1 cellular context compared by ENCODE assay signal in the genomic region with DNA sequence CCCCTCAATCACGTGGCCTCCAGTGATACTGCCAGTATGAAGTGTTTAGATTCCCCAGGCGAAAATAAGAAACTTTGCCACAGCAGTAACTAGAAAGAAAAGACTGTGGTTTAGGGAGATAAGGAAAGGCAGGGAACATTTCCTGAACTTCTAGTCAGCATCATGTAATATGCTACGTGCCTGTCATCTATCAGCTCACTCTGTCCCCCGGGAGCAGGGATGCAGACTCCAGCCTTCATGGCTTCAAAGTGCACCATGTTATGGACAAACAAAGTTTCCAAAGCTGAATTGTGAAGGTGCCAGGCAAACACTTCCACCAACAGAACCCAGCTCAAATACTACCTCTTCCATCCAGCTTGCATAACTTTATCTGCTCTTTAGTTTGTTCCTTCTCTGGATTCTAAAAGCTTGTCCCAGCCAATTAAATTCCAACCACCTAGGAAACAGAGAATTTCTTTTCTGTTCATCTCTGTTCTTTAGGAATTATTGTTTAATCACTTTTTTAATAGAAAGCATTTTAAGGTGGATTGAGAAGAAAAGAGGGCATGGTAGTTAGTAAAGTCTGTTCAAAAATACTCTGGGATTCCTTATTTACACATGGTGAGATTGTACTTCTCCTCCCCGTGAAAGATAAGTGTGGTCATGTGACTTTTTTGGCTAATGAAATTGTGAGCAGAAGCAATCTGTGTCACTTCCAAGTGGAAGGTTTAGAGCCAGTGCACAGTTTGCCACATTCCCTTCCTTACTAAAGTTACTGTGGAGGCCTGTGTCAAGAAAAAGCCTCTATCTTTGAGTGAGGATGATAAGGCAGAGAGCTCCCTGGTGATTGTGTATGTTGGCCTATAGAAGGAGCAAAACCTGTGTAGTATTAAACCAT.
TF ChIP-seq lines count a peak whose summit lies in the region.

No MANE protein-coding gene starts in this region.

TF ChIP-seq in liver, 16 proteins besides CTCF, POLR2A, EP300 and RAD21 (continued from another document):
- TF ChIP-seq, protein P1, sequence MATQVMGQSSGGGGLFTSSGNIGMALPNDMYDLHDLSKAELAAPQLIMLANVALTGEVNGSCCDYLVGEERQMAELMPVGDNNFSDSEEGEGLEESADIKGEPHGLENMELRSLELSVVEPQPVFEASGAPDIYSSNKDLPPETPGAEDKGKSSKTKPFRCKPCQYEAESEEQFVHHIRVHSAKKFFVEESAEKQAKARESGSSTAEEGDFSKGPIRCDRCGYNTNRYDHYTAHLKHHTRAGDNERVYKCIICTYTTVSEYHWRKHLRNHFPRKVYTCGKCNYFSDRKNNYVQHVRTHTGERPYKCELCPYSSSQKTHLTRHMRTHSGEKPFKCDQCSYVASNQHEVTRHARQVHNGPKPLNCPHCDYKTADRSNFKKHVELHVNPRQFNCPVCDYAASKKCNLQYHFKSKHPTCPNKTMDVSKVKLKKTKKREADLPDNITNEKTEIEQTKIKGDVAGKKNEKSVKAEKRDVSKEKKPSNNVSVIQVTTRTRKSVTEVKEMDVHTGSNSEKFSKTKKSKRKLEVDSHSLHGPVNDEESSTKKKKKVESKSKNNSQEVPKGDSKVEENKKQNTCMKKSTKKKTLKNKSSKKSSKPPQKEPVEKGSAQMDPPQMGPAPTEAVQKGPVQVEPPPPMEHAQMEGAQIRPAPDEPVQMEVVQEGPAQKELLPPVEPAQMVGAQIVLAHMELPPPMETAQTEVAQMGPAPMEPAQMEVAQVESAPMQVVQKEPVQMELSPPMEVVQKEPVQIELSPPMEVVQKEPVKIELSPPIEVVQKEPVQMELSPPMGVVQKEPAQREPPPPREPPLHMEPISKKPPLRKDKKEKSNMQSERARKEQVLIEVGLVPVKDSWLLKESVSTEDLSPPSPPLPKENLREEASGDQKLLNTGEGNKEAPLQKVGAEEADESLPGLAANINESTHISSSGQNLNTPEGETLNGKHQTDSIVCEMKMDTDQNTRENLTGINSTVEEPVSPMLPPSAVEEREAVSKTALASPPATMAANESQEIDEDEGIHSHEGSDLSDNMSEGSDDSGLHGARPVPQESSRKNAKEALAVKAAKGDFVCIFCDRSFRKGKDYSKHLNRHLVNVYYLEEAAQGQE (IDR thresholded peaks at IDR 0.05), result no peak
- TF ChIP-seq, protein P2, sequence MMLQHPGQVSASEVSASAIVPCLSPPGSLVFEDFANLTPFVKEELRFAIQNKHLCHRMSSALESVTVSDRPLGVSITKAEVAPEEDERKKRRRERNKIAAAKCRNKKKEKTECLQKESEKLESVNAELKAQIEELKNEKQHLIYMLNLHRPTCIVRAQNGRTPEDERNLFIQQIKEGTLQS (IDR thresholded peaks at IDR 0.05), result no peak
- peak in 1 of 2 donors; percentile 35 for TF ChIP-seq HNF4A (conservative IDR thresholded peaks at IDR 0.05)
